ENCODE assay signal across 8 cellular contexts in genomic region chr1:62783736-62784508, GRCh38. TPM values are rescaled to one million over a fixed set of nuclear protein-coding genes. Genes with fewer than 3 reads are reported as not detected.
A peak's percentile ranks its signal among the peaks of the same experiment; 100 is the strongest.
DNase-seq lines count a peak whose midpoint lies in the region; ATAC-seq and TF ChIP-seq lines count a peak whose summit lies in the region.

Gene ATG4C (plus strand): TSS chr1:62784132. CDS start chr1:62803787, 19,655 bp downstream.

- H3K4me1 Mint-ChIP-seq in CD14-positive monocyte = peaks cover 22% of the 10 kb centered on the region

- WGBS in liver = under 1% methylated on average over 38 of the region's 38 CpGs

- H3K36me3 ChIP-seq in duodenal mucosa (ENCODE audit: control insufficient read depth in 1 of 2, insufficient read depth in 2 of 2, low read length in 2 of 2) (no peaks in the 10 kb centered on the region), liver (ENCODE audit: control insufficient read depth in 4 of 4, insufficient read depth in 3 of 4, low read depth in 1 of 4, low read length in 3 of 4) (no peaks in the 10 kb centered on the region)

- H3K9me3 ChIP-seq in duodenal mucosa (ENCODE audit: control insufficient read depth in 1 of 2, low read length in 2 of 2) (no peaks in the 10 kb centered on the region), liver (ENCODE audit: control insufficient read depth in 4 of 4, low read length in 3 of 4) (no peaks in the 10 kb centered on the region)

- H3K4me3 Mint-ChIP-seq in CD14-positive monocyte = no peak within 1 kb of the TSS

- DNase-seq in CD14-positive monocyte (ENCODE audit: low spot score) = peak; percentile 92
- DNase-seq in NCI-H748 (lab: John Stamatoyannopoulos, UW; ENCODE audit: unreplicated experiment) = peak; percentile 97
- peak; percentile 80 to 93 for DNase-seq in activated CD4-positive, alpha-beta T cell treated with anti-CD3 and anti-CD28 coated beads, Interleukin-2, amount 50 U/mL, for 24 hours (ENCODE audit: low read depth in 1 of 2, low spot score in 1 of 2)
- DNase-seq in stimulated activated CD4-positive, alpha-beta T cell treated with anti-CD3 and anti-CD28 coated beads, Interleukin-4, amount 100 ng/mL, for 24 hours = peak; percentile 94

- peaks cover 0 to 10% (median 2%) of the 10 kb centered on the region in 3 donors for H3K27me3 Mint-ChIP-seq in CD14-positive monocyte (ENCODE audit: low read depth in 3 of 3)

- no peak within 1 kb of the TSS for H3K27ac Mint-ChIP-seq in CD14-positive monocyte

- H3K4me3 ChIP-seq in duodenal mucosa (ENCODE audit: low read depth in 1 of 2, low read length in 2 of 2) = peak within 1 kb of the TSS; percentile 91 to 97
- H3K4me3 ChIP-seq in liver (ENCODE audit: low read depth in 1 of 3, low read length in 3 of 3) = peak within 1 kb of the TSS; percentile 75 to 99 (median 92)

- peak in 1 of 2 donors; percentile 26 for TF ChIP-seq RAD21 in liver (IDR thresholded peaks at IDR 0.05)

- H3K36me3 Mint-ChIP-seq in CD14-positive monocyte = peaks cover 0 to 2% of the 10 kb centered on the region in 2 donors

- TF ChIP-seq CTCF in CD14-positive monocyte (IDR thresholded peaks at IDR 0.05) (no peak), liver (IDR thresholded peaks at IDR 0.05; ENCODE audit: low read depth, low read length, missing input control) (no peak)

- H3K27me3 ChIP-seq in duodenal mucosa (ENCODE audit: control insufficient read depth in 1 of 2, insufficient read depth in 2 of 2, low read length in 2 of 2) = no peaks in the 10 kb centered on the region
- H3K27me3 ChIP-seq in liver (ENCODE audit: control insufficient read depth in 4 of 4, insufficient read depth in 4 of 4, low read length in 3 of 4) = no peaks in the 10 kb centered on the region

- H3K9ac ChIP-seq in duodenal mucosa (ENCODE audit: low read depth in 1 of 2, low read length in 2 of 2) (peak within 1 kb of the TSS; percentile 55 to 96), liver (ENCODE audit: low read depth in 1 of 2, low read length in 2 of 2) (peak within 1 kb of the TSS; percentile 79 to 99)

- intact Hi-C loops in CD14-positive monocyte (cut with micrococcal nuclease) = no loop called here

- ATAC-seq in GM19395 (IDR thresholded peaks at IDR 0.05; ENCODE audit: unreplicated experiment) (peak; percentile 96), HG03558 (IDR thresholded peaks at IDR 0.05; ENCODE audit: extremely low read depth, unreplicated experiment) (peak; percentile 77)

- H3K27ac ChIP-seq in duodenal mucosa (ENCODE audit: low read depth, low read length) = peak within 1 kb of the TSS; percentile 70
- peak within 1 kb of the TSS; percentile 96 to 98 for H3K27ac ChIP-seq in liver (ENCODE audit: low read depth in 1 of 2, low read length in 2 of 2)

- H3K4me1 ChIP-seq in duodenal mucosa (ENCODE audit: control insufficient read depth in 1 of 2, insufficient read depth in 2 of 2, low read length in 2 of 2) = peaks cover 8 to 14% of the 10 kb centered on the region in 2 donors
- H3K4me1 ChIP-seq in liver (ENCODE audit: control insufficient read depth in 4 of 4, insufficient read depth in 4 of 4, low read length in 3 of 4) = peaks cover 0 to 12% (median 10%) of the 10 kb centered on the region in 4 donors

- H3K9me3 Mint-ChIP-seq in CD14-positive monocyte = no peaks in the 10 kb centered on the region

TF ChIP-seq in liver, 16 proteins besides CTCF, POLR2A, EP300 and RAD21:
- TF ChIP-seq ATF3 (IDR thresholded peaks at IDR 0.05) (peak; percentile 71), TAF1 (conservative IDR thresholded peaks at IDR 0.05) (peak; percentile 82), SP1 (IDR thresholded peaks at IDR 0.05) (peak; percentile 71), REST (IDR thresholded peaks at IDR 0.05) (no peak), HNF4A (conservative IDR thresholded peaks at IDR 0.05) (peak in 1 of 2 donors; percentile 35), FOXA2 (IDR thresholded peaks at IDR 0.05) (no peak), MAX (IDR thresholded peaks at IDR 0.05) (peak; percentile 87), JUND (IDR thresholded peaks at IDR 0.05) (no peak), EGR1 (IDR thresholded peaks at IDR 0.05; ENCODE audit: low read depth in 2 of 2) (peak; percentile 64 to 69), NR2F2 (IDR thresholded peaks at IDR 0.05) (peak; percentile 58), ZBTB33 (IDR thresholded peaks at IDR 0.05) (peak; percentile 97), RXRA (IDR thresholded peaks at IDR 0.05) (peak; percentile 42 to 46), GABPA (IDR thresholded peaks at IDR 0.05 in 1 of 2, conservative IDR thresholded peaks at IDR 0.05 in 1 of 2) (peak; percentile 61 to 92), HNF4G (IDR thresholded peaks at IDR 0.05) (peak; percentile 7), YY1 (IDR thresholded peaks at IDR 0.05) (peak; percentile 96), FOXA1 (IDR thresholded peaks at IDR 0.05) (no peak)
TF ChIP-seq in liver: peak in this region for 12.

RNA-seq across cellular contexts. Expression of gene ATG4C, which starts in this region (rescaled TPM):
- 10 to 100 TPM; 17.5 to 19.1 TPM for polyA plus RNA-seq in CD14-positive monocyte
- total RNA-seq in liver = 1 to 10 TPM; 5.6 to 8.4 TPM
- polyA plus RNA-seq in liver = 1 to 10 TPM; 3.8 to 4.8 TPM

Comparison
In these comparisons a context has a peak if more than half of its experiments do, and no peak if none do; other contexts are left out.
1. Peak in every context shown above with its lines: DNase-seq, ATAC-seq, H3K4me3 ChIP-seq and H3K27ac ChIP-seq.